ENCODE assay signal across 1 cellular context in the genomic region with DNA sequence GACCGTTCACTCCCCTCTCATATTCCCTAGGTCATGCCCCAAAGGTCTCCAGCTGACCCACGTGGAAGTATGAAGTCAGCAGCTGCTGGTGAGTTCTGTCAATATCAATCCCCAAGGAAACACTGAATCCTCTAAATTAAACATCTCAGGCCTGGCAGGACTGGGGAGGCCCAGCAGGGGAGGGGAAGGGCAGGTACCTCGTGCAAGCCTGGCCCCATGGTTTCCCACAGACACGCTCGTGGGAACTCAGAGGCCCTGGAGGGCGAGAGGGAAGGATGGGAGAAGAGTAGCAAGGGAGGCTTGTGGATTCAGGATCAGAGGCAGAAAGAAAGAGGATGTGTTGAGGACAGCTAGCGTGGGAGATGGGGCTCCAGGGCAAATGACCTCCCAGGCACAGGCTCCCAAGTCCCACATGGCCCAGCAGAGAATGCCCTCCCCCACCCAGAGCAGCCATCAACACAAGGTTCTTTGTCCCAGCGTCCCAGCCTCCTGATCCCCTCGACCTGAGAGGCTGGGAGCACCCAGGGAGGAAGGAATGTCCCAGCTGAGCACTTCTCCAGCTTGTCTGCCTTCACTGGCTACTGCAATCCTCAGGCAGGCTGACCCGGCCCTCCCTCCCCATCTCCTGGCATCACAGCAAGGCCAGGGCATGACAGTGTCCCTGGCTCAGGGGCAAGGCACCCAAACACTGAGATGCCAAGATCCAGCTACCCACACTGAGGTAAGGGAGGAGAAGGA.
TF ChIP-seq lines count a peak whose summit lies in the region.

No MANE protein-coding gene starts in this region.

TF ChIP-seq in HepG2, 621 proteins besides CTCF, POLR2A, EP300 and RAD21 (continues in another document):
- TF ChIP-seq, protein P1, sequence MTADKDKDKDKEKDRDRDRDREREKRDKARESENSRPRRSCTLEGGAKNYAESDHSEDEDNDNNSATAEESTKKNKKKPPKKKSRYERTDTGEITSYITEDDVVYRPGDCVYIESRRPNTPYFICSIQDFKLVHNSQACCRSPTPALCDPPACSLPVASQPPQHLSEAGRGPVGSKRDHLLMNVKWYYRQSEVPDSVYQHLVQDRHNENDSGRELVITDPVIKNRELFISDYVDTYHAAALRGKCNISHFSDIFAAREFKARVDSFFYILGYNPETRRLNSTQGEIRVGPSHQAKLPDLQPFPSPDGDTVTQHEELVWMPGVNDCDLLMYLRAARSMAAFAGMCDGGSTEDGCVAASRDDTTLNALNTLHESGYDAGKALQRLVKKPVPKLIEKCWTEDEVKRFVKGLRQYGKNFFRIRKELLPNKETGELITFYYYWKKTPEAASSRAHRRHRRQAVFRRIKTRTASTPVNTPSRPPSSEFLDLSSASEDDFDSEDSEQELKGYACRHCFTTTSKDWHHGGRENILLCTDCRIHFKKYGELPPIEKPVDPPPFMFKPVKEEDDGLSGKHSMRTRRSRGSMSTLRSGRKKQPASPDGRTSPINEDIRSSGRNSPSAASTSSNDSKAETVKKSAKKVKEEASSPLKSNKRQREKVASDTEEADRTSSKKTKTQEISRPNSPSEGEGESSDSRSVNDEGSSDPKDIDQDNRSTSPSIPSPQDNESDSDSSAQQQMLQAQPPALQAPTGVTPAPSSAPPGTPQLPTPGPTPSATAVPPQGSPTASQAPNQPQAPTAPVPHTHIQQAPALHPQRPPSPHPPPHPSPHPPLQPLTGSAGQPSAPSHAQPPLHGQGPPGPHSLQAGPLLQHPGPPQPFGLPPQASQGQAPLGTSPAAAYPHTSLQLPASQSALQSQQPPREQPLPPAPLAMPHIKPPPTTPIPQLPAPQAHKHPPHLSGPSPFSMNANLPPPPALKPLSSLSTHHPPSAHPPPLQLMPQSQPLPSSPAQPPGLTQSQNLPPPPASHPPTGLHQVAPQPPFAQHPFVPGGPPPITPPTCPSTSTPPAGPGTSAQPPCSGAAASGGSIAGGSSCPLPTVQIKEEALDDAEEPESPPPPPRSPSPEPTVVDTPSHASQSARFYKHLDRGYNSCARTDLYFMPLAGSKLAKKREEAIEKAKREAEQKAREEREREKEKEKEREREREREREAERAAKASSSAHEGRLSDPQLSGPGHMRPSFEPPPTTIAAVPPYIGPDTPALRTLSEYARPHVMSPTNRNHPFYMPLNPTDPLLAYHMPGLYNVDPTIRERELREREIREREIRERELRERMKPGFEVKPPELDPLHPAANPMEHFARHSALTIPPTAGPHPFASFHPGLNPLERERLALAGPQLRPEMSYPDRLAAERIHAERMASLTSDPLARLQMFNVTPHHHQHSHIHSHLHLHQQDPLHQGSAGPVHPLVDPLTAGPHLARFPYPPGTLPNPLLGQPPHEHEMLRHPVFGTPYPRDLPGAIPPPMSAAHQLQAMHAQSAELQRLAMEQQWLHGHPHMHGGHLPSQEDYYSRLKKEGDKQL (CRISPR knock-in tag; IDR thresholded peaks at IDR 0.05; ENCODE audit: low read depth) = no peak
- TF ChIP-seq, protein P2, sequence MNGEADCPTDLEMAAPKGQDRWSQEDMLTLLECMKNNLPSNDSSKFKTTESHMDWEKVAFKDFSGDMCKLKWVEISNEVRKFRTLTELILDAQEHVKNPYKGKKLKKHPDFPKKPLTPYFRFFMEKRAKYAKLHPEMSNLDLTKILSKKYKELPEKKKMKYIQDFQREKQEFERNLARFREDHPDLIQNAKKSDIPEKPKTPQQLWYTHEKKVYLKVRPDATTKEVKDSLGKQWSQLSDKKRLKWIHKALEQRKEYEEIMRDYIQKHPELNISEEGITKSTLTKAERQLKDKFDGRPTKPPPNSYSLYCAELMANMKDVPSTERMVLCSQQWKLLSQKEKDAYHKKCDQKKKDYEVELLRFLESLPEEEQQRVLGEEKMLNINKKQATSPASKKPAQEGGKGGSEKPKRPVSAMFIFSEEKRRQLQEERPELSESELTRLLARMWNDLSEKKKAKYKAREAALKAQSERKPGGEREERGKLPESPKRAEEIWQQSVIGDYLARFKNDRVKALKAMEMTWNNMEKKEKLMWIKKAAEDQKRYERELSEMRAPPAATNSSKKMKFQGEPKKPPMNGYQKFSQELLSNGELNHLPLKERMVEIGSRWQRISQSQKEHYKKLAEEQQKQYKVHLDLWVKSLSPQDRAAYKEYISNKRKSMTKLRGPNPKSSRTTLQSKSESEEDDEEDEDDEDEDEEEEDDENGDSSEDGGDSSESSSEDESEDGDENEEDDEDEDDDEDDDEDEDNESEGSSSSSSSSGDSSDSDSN (CRISPR knock-in tag; IDR thresholded peaks at IDR 0.05) = peak; percentile 44; the same call in 1 of the 2 replicates
- TF ChIP-seq FOSL2 (CRISPR knock-in tag; IDR thresholded peaks at IDR 0.05) (no peak), ATRX (CRISPR knock-in tag; IDR thresholded peaks at IDR 0.05; ENCODE audit: borderline replicate concordance) (no peak), CBFB (CRISPR knock-in tag; IDR thresholded peaks at IDR 0.05) (no peak), KLF9 (CRISPR knock-in tag; IDR thresholded peaks at IDR 0.05; ENCODE audit: low read depth) (no peak), FOXO1 (CRISPR knock-in tag; IDR thresholded peaks at IDR 0.05) (no peak), TRIM24 (CRISPR knock-in tag; IDR thresholded peaks at IDR 0.05) (no peak), ZBTB1 (CRISPR knock-in tag; IDR thresholded peaks at IDR 0.05; ENCODE audit: borderline replicate concordance) (no peak), PCBP1 (IDR thresholded peaks at IDR 0.05; ENCODE audit: borderline replicate concordance, low read depth, low read length) (0 out of 2 replicates have a peak, but pooled peaks have one; percentile 27), GTF2F1 (IDR thresholded peaks at IDR 0.05; ENCODE audit: low read length) (no peak), PRMT3 (CRISPR knock-in tag; IDR thresholded peaks at IDR 0.05; ENCODE audit: borderline replicate concordance, low read depth) (no peak), ZNF343 (CRISPR knock-in tag; IDR thresholded peaks at IDR 0.05) (no peak), LCORL (IDR thresholded peaks at IDR 0.05) (no peak), LCORL (CRISPR knock-in tag; IDR thresholded peaks at IDR 0.05) (no peak), KLF12 (CRISPR knock-in tag; IDR thresholded peaks at IDR 0.05; ENCODE audit: borderline replicate concordance) (no peak), ZIK1 (CRISPR knock-in tag; IDR thresholded peaks at IDR 0.05; ENCODE audit: borderline replicate concordance, low read depth) (no peak)
- TF ChIP-seq, protein P3, sequence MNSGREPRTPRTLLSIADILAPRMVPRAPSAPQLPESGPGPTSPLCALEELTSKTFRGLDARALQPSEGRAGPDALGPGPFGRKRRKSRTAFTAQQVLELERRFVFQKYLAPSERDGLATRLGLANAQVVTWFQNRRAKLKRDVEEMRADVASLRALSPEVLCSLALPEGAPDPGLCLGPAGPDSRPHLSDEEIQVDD (CRISPR knock-in tag; IDR thresholded peaks at IDR 0.05; ENCODE audit: borderline replicate concordance) = no peak
- TF ChIP-seq, protein P4, sequence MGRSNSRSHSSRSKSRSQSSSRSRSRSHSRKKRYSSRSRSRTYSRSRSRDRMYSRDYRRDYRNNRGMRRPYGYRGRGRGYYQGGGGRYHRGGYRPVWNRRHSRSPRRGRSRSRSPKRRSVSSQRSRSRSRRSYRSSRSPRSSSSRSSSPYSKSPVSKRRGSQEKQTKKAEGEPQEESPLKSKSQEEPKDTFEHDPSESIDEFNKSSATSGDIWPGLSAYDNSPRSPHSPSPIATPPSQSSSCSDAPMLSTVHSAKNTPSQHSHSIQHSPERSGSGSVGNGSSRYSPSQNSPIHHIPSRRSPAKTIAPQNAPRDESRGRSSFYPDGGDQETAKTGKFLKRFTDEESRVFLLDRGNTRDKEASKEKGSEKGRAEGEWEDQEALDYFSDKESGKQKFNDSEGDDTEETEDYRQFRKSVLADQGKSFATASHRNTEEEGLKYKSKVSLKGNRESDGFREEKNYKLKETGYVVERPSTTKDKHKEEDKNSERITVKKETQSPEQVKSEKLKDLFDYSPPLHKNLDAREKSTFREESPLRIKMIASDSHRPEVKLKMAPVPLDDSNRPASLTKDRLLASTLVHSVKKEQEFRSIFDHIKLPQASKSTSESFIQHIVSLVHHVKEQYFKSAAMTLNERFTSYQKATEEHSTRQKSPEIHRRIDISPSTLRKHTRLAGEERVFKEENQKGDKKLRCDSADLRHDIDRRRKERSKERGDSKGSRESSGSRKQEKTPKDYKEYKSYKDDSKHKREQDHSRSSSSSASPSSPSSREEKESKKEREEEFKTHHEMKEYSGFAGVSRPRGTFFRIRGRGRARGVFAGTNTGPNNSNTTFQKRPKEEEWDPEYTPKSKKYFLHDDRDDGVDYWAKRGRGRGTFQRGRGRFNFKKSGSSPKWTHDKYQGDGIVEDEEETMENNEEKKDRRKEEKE (IDR thresholded peaks at IDR 0.05) = no peak
- TF ChIP-seq, protein P5, sequence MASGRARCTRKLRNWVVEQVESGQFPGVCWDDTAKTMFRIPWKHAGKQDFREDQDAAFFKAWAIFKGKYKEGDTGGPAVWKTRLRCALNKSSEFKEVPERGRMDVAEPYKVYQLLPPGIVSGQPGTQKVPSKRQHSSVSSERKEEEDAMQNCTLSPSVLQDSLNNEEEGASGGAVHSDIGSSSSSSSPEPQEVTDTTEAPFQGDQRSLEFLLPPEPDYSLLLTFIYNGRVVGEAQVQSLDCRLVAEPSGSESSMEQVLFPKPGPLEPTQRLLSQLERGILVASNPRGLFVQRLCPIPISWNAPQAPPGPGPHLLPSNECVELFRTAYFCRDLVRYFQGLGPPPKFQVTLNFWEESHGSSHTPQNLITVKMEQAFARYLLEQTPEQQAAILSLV (CRISPR knock-in tag; IDR thresholded peaks at IDR 0.05; ENCODE audit: borderline replicate concordance) = no peak
- TF ChIP-seq, protein P6, sequence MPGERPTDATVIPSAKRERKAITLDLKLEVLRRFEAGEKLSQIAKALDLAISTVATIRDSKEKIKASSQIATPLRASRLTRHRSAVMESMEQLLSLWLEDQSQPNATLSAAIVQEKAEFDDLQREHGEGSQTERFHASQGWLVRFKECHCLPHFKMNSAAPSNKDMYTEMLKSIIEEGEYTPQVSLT (CRISPR knock-in tag; IDR thresholded peaks at IDR 0.05; ENCODE audit: borderline replicate concordance, low read depth) = no peak
- TF ChIP-seq, protein P7, sequence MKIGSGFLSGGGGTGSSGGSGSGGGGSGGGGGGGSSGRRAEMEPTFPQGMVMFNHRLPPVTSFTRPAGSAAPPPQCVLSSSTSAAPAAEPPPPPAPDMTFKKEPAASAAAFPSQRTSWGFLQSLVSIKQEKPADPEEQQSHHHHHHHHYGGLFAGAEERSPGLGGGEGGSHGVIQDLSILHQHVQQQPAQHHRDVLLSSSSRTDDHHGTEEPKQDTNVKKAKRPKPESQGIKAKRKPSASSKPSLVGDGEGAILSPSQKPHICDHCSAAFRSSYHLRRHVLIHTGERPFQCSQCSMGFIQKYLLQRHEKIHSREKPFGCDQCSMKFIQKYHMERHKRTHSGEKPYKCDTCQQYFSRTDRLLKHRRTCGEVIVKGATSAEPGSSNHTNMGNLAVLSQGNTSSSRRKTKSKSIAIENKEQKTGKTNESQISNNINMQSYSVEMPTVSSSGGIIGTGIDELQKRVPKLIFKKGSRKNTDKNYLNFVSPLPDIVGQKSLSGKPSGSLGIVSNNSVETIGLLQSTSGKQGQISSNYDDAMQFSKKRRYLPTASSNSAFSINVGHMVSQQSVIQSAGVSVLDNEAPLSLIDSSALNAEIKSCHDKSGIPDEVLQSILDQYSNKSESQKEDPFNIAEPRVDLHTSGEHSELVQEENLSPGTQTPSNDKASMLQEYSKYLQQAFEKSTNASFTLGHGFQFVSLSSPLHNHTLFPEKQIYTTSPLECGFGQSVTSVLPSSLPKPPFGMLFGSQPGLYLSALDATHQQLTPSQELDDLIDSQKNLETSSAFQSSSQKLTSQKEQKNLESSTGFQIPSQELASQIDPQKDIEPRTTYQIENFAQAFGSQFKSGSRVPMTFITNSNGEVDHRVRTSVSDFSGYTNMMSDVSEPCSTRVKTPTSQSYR (CRISPR knock-in tag; IDR thresholded peaks at IDR 0.05; ENCODE audit: borderline replicate concordance) = peak; percentile 82; the same call in 1 of the 2 replicates
- TF ChIP-seq, protein P8, sequence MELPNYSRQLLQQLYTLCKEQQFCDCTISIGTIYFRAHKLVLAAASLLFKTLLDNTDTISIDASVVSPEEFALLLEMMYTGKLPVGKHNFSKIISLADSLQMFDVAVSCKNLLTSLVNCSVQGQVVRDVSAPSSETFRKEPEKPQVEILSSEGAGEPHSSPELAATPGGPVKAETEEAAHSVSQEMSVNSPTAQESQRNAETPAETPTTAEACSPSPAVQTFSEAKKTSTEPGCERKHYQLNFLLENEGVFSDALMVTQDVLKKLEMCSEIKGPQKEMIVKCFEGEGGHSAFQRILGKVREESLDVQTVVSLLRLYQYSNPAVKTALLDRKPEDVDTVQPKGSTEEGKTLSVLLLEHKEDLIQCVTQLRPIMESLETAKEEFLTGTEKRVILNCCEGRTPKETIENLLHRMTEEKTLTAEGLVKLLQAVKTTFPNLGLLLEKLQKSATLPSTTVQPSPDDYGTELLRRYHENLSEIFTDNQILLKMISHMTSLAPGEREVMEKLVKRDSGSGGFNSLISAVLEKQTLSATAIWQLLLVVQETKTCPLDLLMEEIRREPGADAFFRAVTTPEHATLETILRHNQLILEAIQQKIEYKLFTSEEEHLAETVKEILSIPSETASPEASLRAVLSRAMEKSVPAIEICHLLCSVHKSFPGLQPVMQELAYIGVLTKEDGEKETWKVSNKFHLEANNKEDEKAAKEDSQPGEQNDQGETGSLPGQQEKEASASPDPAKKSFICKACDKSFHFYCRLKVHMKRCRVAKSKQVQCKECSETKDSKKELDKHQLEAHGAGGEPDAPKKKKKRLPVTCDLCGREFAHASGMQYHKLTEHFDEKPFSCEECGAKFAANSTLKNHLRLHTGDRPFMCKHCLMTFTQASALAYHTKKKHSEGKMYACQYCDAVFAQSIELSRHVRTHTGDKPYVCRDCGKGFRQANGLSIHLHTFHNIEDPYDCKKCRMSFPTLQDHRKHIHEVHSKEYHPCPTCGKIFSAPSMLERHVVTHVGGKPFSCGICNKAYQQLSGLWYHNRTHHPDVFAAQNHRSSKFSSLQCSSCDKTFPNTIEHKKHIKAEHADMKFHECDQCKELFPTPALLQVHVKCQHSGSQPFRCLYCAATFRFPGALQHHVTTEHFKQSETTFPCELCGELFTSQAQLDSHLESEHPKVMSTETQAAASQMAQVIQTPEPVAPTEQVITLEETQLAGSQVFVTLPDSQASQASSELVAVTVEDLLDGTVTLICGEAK (IDR thresholded peaks at IDR 0.05) = no peak
- TF ChIP-seq, protein P8 (CRISPR knock-in tag; IDR thresholded peaks at IDR 0.05) = no peak
